ENCODE assay signal across 1 cellular context in the genomic region with DNA sequence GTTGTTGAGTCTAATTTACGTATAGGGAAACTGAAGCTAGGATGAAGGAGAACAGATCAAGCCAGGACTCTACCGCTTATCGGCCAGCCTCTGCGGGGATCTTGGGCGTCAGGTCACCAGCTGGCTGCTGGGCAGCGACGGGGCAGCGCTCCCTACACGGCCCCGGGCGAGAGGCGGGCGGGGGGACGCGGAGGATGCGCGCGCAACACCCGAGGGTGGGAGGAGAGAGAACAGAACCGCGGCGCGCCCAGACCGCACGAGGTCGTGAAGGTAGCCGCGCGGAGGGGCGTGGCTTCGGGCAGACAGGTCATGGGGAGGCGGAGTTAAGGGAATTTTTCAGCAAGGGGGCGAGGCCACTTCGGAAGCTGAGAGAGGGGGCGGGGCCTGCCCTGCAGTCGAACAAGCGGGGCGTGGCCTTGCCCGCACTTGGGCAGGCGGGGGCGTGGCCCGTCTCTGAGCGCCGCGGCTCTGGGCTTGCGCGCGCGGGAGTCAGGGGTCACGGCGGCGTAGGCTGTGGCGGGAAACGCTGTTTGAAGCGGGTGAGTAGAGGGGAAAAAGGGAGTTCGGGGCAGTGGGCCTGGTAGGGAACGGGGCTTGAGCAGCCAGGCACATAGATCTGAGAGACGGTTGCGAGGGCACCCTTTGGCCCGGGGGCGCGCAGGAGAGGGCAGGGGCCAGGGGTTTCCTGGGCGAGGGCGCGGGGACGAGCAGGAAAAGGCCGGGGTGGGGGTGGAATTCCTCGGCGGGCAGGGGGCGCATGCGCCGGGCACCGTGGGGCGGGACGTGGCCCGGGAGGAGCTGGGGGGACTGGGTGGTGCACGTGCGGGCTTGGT.
TF ChIP-seq lines count a peak whose summit lies in the region.

A gene (plus strand): TSS at position 496 of the 833 bp plus-strand sequence. CDS start 14,505 bp downstream, outside the sequence.

TF ChIP-seq in K562, 482 proteins besides CTCF, POLR2A, EP300 and RAD21 (continued from another document and continues in another):
- TF ChIP-seq, protein P1, sequence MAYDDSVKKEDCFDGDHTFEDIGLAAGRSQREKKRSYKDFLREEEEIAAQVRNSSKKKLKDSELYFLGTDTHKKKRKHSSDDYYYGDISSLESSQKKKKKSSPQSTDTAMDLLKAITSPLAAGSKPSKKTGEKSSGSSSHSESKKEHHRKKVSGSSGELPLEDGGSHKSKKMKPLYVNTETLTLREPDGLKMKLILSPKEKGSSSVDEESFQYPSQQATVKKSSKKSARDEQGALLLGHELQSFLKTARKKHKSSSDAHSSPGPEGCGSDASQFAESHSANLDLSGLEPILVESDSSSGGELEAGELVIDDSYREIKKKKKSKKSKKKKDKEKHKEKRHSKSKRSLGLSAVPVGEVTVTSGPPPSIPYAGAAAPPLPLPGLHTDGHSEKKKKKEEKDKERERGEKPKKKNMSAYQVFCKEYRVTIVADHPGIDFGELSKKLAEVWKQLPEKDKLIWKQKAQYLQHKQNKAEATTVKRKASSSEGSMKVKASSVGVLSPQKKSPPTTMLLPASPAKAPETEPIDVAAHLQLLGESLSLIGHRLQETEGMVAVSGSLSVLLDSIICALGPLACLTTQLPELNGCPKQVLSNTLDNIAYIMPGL (CRISPR knock-in tag; IDR thresholded peaks at IDR 0.05): 0 out of 2 replicates have a peak, but pooled peaks have one; percentile 19
- TF ChIP-seq CEBPG (CRISPR knock-in tag; IDR thresholded peaks at IDR 0.05) (no peak), CEBPG (tag; conservative IDR thresholded peaks at IDR 0.05 in 1 of 2, IDR thresholded peaks at IDR 0.05 in 1 of 2) (no peak), ADNP (tag; IDR thresholded peaks at IDR 0.05) (no peak), RBM14 (IDR thresholded peaks at IDR 0.05; ENCODE audit: borderline replicate concordance, insufficient read depth, low read depth, low read length) (no peak), MAFK (IDR thresholded peaks at IDR 0.05; ENCODE audit: low read length) (no peak), NCOR1 (IDR thresholded peaks at IDR 0.05) (peak; percentile 26), ZNF586 (CRISPR knock-in tag; conservative IDR thresholded peaks at IDR 0.05) (peak; percentile 8; the same call in 1 of the 2 replicates), RNF2 (IDR thresholded peaks at IDR 0.05) (no peak), ZNF239 (CRISPR knock-in tag; IDR thresholded peaks at IDR 0.05) (0 out of 2 replicates have a peak, but pooled peaks have one; percentile 22), GATA2 (CRISPR knock-in tag; IDR thresholded peaks at IDR 0.05) (no peak), POLR2H (tag; IDR thresholded peaks at IDR 0.05; ENCODE audit: low read depth) (peak; percentile 86), RFX5 (IDR thresholded peaks at IDR 0.05; ENCODE audit: low read depth, low read length) (no peak), IFI16 (CRISPR knock-in tag; IDR thresholded peaks at IDR 0.05) (no peak), STAT5A (IDR thresholded peaks at IDR 0.05; ENCODE audit: borderline replicate concordance, low read length) (no peak), ZNF347 (CRISPR knock-in tag; IDR thresholded peaks at IDR 0.05; ENCODE audit: low read depth) (0 out of 2 replicates have a peak, but pooled peaks have one; percentile 39), ZBTB7A (IDR thresholded peaks at IDR 0.05; ENCODE audit: borderline replicate concordance, control insufficient read depth, low read depth, low read length) (peak; percentile 38; the same call in 1 of the 2 replicates), ZBTB17 (CRISPR knock-in tag; IDR thresholded peaks at IDR 0.05) (peak; percentile 69), RB1 (IDR thresholded peaks at IDR 0.05; ENCODE audit: low read depth) (peak; percentile 95), POLR2G (IDR thresholded peaks at IDR 0.05; ENCODE audit: low read depth, low read length) (peak; percentile 97)
- TF ChIP-seq, protein P2, sequence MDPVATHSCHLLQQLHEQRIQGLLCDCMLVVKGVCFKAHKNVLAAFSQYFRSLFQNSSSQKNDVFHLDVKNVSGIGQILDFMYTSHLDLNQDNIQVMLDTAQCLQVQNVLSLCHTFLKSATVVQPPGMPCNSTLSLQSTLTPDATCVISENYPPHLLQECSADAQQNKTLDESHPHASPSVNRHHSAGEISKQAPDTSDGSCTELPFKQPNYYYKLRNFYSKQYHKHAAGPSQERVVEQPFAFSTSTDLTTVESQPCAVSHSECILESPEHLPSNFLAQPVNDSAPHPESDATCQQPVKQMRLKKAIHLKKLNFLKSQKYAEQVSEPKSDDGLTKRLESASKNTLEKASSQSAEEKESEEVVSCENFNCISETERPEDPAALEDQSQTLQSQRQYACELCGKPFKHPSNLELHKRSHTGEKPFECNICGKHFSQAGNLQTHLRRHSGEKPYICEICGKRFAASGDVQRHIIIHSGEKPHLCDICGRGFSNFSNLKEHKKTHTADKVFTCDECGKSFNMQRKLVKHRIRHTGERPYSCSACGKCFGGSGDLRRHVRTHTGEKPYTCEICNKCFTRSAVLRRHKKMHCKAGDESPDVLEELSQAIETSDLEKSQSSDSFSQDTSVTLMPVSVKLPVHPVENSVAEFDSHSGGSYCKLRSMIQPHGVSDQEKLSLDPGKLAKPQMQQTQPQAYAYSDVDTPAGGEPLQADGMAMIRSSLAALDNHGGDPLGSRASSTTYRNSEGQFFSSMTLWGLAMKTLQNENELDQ (CRISPR knock-in tag; IDR thresholded peaks at IDR 0.05; ENCODE audit: borderline replicate concordance): no peak
- TF ChIP-seq, protein P3, sequence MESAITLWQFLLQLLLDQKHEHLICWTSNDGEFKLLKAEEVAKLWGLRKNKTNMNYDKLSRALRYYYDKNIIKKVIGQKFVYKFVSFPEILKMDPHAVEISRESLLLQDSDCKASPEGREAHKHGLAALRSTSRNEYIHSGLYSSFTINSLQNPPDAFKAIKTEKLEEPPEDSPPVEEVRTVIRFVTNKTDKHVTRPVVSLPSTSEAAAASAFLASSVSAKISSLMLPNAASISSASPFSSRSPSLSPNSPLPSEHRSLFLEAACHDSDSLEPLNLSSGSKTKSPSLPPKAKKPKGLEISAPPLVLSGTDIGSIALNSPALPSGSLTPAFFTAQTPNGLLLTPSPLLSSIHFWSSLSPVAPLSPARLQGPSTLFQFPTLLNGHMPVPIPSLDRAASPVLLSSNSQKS (CRISPR knock-in tag; IDR thresholded peaks at IDR 0.05): 0 out of 2 replicates have a peak, but pooled peaks have one; percentile 24
- TF ChIP-seq, protein P4, sequence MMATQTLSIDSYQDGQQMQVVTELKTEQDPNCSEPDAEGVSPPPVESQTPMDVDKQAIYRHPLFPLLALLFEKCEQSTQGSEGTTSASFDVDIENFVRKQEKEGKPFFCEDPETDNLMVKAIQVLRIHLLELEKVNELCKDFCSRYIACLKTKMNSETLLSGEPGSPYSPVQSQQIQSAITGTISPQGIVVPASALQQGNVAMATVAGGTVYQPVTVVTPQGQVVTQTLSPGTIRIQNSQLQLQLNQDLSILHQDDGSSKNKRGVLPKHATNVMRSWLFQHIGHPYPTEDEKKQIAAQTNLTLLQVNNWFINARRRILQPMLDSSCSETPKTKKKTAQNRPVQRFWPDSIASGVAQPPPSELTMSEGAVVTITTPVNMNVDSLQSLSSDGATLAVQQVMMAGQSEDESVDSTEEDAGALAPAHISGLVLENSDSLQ (IDR thresholded peaks at IDR 0.05): peak; percentile 42
- TF ChIP-seq, protein P5, sequence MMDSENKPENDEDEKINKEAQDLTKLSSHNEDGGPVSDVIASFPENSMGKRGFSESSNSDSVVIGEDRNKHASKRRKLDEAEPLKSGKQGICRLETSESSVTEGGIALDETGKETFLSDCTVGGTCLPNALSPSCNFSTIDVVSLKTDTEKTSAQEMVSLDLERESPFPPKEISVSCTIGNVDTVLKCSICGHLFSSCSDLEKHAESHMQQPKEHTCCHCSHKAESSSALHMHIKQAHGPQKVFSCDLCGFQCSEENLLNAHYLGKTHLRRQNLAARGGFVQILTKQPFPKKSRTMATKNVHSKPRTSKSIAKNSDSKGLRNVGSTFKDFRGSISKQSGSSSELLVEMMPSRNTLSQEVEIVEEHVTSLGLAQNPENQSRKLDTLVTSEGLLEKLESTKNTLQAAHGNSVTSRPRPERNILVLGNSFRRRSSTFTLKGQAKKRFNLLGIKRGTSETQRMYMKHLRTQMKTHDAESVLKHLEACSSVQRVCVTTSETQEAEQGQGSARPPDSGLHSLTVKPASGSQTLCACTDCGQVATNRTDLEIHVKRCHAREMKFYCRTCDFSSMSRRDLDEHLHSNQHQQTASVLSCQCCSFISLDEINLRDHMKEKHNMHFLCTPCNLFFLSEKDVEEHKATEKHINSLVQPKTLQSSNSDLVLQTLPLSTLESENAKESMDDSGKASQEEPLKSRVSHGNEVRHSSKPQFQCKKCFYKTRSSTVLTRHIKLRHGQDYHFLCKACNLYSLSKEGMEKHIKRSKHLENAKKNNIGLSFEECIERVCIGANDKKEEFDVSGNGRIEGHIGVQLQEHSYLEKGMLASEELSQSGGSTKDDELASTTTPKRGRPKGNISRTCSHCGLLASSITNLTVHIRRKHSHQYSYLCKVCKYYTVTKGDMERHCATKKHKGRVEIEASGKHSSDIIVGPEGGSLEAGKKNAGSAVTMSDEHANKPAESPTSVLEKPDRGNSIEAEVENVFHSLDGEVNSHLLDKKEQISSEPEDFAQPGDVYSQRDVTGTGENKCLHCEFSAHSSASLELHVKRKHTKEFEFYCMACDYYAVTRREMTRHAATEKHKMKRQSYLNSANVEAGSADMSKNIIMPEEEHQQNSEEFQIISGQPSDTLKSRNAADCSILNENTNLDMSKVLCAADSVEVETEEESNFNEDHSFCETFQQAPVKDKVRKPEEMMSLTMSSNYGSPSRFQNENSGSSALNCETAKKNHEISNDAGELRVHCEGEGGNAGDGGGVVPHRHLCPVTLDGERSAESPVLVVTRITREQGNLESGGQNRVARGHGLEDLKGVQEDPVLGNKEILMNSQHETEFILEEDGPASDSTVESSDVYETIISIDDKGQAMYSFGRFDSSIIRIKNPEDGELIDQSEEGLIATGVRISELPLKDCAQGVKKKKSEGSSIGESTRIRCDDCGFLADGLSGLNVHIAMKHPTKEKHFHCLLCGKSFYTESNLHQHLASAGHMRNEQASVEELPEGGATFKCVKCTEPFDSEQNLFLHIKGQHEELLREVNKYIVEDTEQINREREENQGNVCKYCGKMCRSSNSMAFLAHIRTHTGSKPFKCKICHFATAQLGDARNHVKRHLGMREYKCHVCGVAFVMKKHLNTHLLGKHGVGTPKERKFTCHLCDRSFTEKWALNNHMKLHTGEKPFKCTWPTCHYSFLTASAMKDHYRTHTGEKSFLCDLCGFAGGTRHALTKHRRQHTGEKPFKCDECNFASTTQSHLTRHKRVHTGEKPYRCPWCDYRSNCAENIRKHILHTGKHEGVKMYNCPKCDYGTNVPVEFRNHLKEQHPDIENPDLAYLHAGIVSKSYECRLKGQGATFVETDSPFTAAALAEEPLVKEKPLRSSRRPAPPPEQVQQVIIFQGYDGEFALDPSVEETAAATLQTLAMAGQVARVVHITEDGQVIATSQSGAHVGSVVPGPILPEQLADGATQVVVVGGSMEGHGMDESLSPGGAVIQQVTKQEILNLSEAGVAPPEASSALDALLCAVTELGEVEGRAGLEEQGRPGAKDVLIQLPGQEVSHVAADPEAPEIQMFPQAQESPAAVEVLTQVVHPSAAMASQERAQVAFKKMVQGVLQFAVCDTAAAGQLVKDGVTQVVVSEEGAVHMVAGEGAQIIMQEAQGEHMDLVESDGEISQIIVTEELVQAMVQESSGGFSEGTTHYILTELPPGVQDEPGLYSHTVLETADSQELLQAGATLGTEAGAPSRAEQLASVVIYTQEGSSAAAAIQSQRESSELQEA (IDR thresholded peaks at IDR 0.05; ENCODE audit: low read depth): no peak
- TF ChIP-seq, protein P6, sequence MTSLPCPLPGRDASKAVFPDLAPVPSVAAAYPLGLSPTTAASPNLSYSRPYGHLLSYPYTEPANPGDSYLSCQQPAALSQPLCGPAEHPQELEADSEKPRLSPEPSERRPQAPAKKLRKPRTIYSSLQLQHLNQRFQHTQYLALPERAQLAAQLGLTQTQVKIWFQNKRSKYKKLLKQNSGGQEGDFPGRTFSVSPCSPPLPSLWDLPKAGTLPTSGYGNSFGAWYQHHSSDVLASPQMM (CRISPR knock-in tag; IDR thresholded peaks at IDR 0.05): 0 out of 2 replicates have a peak, but pooled peaks have one; percentile 37
- TF ChIP-seq, protein P7, sequence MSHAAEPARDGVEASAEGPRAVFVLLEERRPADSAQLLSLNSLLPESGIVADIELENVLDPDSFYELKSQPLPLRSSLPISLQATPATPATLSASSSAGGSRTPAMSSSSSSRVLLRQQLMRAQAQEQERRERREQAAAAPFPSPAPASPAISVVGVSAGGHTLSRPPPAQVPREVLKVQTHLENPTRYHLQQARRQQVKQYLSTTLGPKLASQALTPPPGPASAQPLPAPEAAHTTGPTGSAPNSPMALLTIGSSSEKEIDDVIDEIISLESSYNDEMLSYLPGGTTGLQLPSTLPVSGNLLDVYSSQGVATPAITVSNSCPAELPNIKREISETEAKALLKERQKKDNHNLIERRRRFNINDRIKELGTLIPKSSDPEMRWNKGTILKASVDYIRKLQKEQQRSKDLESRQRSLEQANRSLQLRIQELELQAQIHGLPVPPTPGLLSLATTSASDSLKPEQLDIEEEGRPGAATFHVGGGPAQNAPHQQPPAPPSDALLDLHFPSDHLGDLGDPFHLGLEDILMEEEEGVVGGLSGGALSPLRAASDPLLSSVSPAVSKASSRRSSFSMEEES (CRISPR knock-in tag; IDR thresholded peaks at IDR 0.05): no peak
- TF ChIP-seq, protein P8, sequence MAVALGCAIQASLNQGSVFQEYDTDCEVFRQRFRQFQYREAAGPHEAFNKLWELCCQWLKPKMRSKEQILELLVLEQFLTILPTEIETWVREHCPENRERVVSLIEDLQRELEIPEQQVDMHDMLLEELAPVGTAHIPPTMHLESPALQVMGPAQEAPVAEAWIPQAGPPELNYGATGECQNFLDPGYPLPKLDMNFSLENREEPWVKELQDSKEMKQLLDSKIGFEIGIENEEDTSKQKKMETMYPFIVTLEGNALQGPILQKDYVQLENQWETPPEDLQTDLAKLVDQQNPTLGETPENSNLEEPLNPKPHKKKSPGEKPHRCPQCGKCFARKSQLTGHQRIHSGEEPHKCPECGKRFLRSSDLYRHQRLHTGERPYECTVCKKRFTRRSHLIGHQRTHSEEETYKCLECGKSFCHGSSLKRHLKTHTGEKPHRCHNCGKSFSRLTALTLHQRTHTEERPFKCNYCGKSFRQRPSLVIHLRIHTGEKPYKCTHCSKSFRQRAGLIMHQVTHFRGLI (CRISPR knock-in tag; IDR thresholded peaks at IDR 0.05): no peak
- TF ChIP-seq, protein P9, sequence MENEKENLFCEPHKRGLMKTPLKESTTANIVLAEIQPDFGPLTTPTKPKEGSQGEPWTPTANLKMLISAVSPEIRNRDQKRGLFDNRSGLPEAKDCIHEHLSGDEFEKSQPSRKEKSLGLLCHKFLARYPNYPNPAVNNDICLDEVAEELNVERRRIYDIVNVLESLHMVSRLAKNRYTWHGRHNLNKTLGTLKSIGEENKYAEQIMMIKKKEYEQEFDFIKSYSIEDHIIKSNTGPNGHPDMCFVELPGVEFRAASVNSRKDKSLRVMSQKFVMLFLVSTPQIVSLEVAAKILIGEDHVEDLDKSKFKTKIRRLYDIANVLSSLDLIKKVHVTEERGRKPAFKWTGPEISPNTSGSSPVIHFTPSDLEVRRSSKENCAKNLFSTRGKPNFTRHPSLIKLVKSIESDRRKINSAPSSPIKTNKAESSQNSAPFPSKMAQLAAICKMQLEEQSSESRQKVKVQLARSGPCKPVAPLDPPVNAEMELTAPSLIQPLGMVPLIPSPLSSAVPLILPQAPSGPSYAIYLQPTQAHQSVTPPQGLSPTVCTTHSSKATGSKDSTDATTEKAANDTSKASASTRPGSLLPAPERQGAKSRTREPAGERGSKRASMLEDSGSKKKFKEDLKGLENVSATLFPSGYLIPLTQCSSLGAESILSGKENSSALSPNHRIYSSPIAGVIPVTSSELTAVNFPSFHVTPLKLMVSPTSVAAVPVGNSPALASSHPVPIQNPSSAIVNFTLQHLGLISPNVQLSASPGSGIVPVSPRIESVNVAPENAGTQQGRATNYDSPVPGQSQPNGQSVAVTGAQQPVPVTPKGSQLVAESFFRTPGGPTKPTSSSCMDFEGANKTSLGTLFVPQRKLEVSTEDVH (IDR thresholded peaks at IDR 0.05; ENCODE audit: low read depth, partially characterized antibody): peak; percentile 99
